In genomic region chr10:88477343-88478085, GRCh38 we compare ENCODE assay signal across 30 cellular contexts.
DNase-seq lines count a peak whose midpoint lies in the region; ATAC-seq, FAIRE-seq and TF ChIP-seq lines count a peak whose summit lies in the region.
"Had no signal": no experiment of that assay in that cellular context is flagged by ENCODE, and none has a peak within 500 bp of the region (broad histone marks: within the 10 kb centered on the region; RNA-seq: fewer than 3 reads in every experiment).

No MANE protein-coding gene starts in this region.

- in situ Hi-C loops in HepG2 (cut with HindIII; ENCODE audit: extremely low pct_ligation_motif_present, low pct_unique_long_range_greater_than_20kb), result no loop called here

- H3K4me2 ChIP-seq in HepG2 (ENCODE audit: low read depth, low read length), result no peak overlapping the region
- H3K4me2 ChIP-seq: SK-N-SH had no signal

- H3K9me3 ChIP-seq in HepG2 (ENCODE audit: low read length), result no peaks in the 10 kb centered on the region
- no peaks in the 10 kb centered on the region for H3K9me3 ChIP-seq in right lobe of liver
- H3K9me3 ChIP-seq in pancreas, result no peaks in the 10 kb centered on the region
- H3K9me3 ChIP-seq: BE2C, gastroesophageal sphincter, neutrophil, prostate gland, SK-N-SH, testis had no signal

- ATAC-seq in HepG2, result no peak
- no peak for ATAC-seq in right lobe of liver
- no peak for ATAC-seq in pancreas
- ATAC-seq: activated CD4-positive, alpha-beta T cell treated with anti-CD3 and anti-CD28 coated beads for 36 hours; activated CD8-positive, alpha-beta T cell treated with anti-CD3 and anti-CD28 coated beads, Interleukin-2, amount 10 ng/mL, durations not matched to agents 7 days and 5 days; gastroesophageal sphincter; stimulated activated naive CD8-positive, alpha-beta T cell treated with anti-CD3 and anti-CD28 coated beads, Interleukin-15, Interleukin-2, amounts not matched to agents 100 U/mL and 50 U/mL, for 24 hours had no signal

- no peak overlapping the region for H2AFZ ChIP-seq in HepG2 (ENCODE audit: low read length)

- BruUV-seq in HepG2 (replicated peaks; lab: Mats Ljungman, UMichigan), result no TSS peak

- no peak for TF ChIP-seq RAD21 in HepG2 (CRISPR knock-in tag; IDR thresholded peaks at IDR 0.05)

- H3K4me1 ChIP-seq in HepG2 (ENCODE audit: insufficient read depth, low read length), result no peaks in the 10 kb centered on the region
- H3K4me1 ChIP-seq in right lobe of liver, result peaks cover 0 to 15% (median 6%) of the 10 kb centered on the region in 4 donors
- peaks cover 0 to 14% (median 9%) of the 10 kb centered on the region in 3 donors for H3K4me1 ChIP-seq in pancreas
- H3K4me1 ChIP-seq: prostate gland, testis had no signal

- TF ChIP-seq POLR2A in HepG2 (IDR thresholded peaks at IDR 0.05; ENCODE audit: insufficient read depth in 1 of 2, low read depth in 2 of 2, low read length in 2 of 2) (no peak), right lobe of liver (IDR thresholded peaks at IDR 0.05) (no peak)

- no peak overlapping the region for H3K9ac ChIP-seq in HepG2 (ENCODE audit: insufficient read depth, low read depth, low read length)
- H3K9ac ChIP-seq: SK-N-SH had no signal

- H3K36me3 ChIP-seq in HepG2 (replicated peaks in 1 of 2; ENCODE audit: control insufficient read depth in 1 of 2, insufficient read depth in 2 of 2, low read length in 2 of 2), result no peaks in the 10 kb centered on the region
- no peaks in the 10 kb centered on the region for H3K36me3 ChIP-seq in right lobe of liver
- no peaks in the 10 kb centered on the region for H3K36me3 ChIP-seq in pancreas
- H3K36me3 ChIP-seq: BE2C, gastroesophageal sphincter, neutrophil, prostate gland had no signal

- TF ChIP-seq EP300 in HepG2 (IDR thresholded peaks at IDR 0.05; ENCODE audit: low read depth in 2 of 2, low read length in 2 of 2), result no peak
- no peak for TF ChIP-seq EP300 in HepG2 (CRISPR knock-in tag; IDR thresholded peaks at IDR 0.05; ENCODE audit: borderline replicate concordance)

- FAIRE-seq in HepG2 (lab: Jason Lieb, UNC), result no peak
- no peak for FAIRE-seq in pancreas (lab: Jason Lieb, UNC)
- FAIRE-seq: endothelial cell of umbilical vein, G401.6 had no signal

- no peaks in the 10 kb centered on the region for H3K79me2 ChIP-seq in HepG2 (ENCODE audit: insufficient read depth, low read length)

- no peaks in the 10 kb centered on the region for H4K20me1 ChIP-seq in HepG2 (ENCODE audit: insufficient read depth, low read length)

- TF ChIP-seq CTCF in HepG2 (CRISPR knock-in tag; IDR thresholded peaks at IDR 0.05), result no peak
- no peak for TF ChIP-seq CTCF in right lobe of liver (IDR thresholded peaks at IDR 0.05)
- no peak for TF ChIP-seq CTCF in pancreas (IDR thresholded peaks at IDR 0.05)

- no peaks in the 10 kb centered on the region for H3K27me3 ChIP-seq in HepG2 (ENCODE audit: control insufficient read depth in 1 of 2, insufficient read depth in 2 of 2, low read length in 2 of 2)
- no peaks in the 10 kb centered on the region for H3K27me3 ChIP-seq in right lobe of liver
- H3K27me3 ChIP-seq in pancreas, result no peaks in the 10 kb centered on the region
- H3K27me3 ChIP-seq: BE2C, gastroesophageal sphincter, neutrophil, testis had no signal

- H3K27ac ChIP-seq in HepG2 (ENCODE audit: extremely low read length, insufficient read depth, low read length), result no peak overlapping the region
- no peak overlapping the region for H3K27ac ChIP-seq in right lobe of liver
- H3K27ac ChIP-seq in pancreas, result no peak overlapping the region
- H3K27ac ChIP-seq: gastroesophageal sphincter, neutrophil, prostate gland, RWPE1, skin epidermis, testis had no signal

- H3K4me3 ChIP-seq in HepG2 (replicated peaks in 1 of 3; ENCODE audit: insufficient read depth in 1 of 3, low read depth in 2 of 3, low read length in 3 of 3) (no peak overlapping the region), right lobe of liver (no peak overlapping the region), pancreas (no peak overlapping the region)
- H3K4me3 ChIP-seq: gastroesophageal sphincter, prostate gland, skin epidermis, testis had no signal

- DNase-seq in HepG2 (ENCODE audit: low spot score), result no peak
- no peak for DNase-seq in right lobe of liver
- DNase-seq in dedifferentiated amniotic fluid mesenchymal stem cell (ENCODE audit: extremely low spot score), result peak; percentile 35
- peak; percentile 58 for DNase-seq in iris pigment epithelial cell (ENCODE audit: low read depth)
- no peak for DNase-seq in SKM-1 (lab: John Stamatoyannopoulos, UW; ENCODE audit: unreplicated experiment)
- DNase-seq in NCI-H526 treated with DMSO at 0.1 percent for 48 hours (lab: John Stamatoyannopoulos, UW), result no peak
- DNase-seq in pancreas, result no peak
- DNase-seq: ACHN; activated CD4-positive, alpha-beta T cell treated with anti-CD3 and anti-CD28 coated beads for 36 hours; activated CD8-positive, alpha-beta T cell treated with anti-CD3 and anti-CD28 coated beads, Interleukin-2, amount 10 ng/mL, durations not matched to agents 7 days and 5 days; activated effector memory CD4-positive, alpha-beta T cell treated with anti-CD3 and anti-CD28 coated beads, Interleukin-2, amount 50 U/mL, for 16 hours; activated T-cell treated with anti-CD3 and anti-CD28 coated beads for 4 hours; BE2C; CD8-positive, alpha-beta memory T cell; cerebellar nuclear complex; H7; hippocampal formation; mesendoderm; NCI-H1092 treated with DMSO at 0.1 percent for 48 hours; NCI-H187; SK-N-SH; stimulated activated naive CD8-positive, alpha-beta T cell treated with anti-CD3 and anti-CD28 coated beads, Interleukin-15, Interleukin-2, amounts not matched to agents 100 U/mL and 50 U/mL, for 24 hours; testis had no signal

- POLR2A ChIA-PET in HepG2 (lab: Yijun Ruan, JAX), result no interaction called here

- CTCF ChIA-PET in HepG2 (lab: Yijun Ruan, JAX; ENCODE audit: low intra/inter-chr PET ratio, low total read pairs), result no interaction called here

- intact Hi-C loops in HepG2 (cut with micrococcal nuclease; ENCODE audit: unreplicated experiment) (no loop called here), right lobe of liver (cut with DNase I) (loop anchor here in 1 of 2 donors (10.0 kb wide), 1 partner anchor 77 kb away; no protein-coding TSS in a partner anchor), pancreas (cut with DNase I) (no loop called here)

- WGBS in HepG2 (ENCODE audit: low lambda C conversion rate), result 13% methylated on average over 4 of the region's 4 CpGs
- 94% methylated on average over 4 of the region's 4 CpGs for WGBS in right lobe of liver (ENCODE audit: insufficient coverage, low coverage, low lambda C conversion rate, missing lambda C conversion rate)
- 92 to 95% methylated on average over 4 of the region's 4 CpGs for WGBS in pancreas, 2 donors

TF ChIP-seq in HepG2, 621 proteins besides CTCF, POLR2A, EP300 and RAD21:
- TF ChIP-seq, protein P1, sequence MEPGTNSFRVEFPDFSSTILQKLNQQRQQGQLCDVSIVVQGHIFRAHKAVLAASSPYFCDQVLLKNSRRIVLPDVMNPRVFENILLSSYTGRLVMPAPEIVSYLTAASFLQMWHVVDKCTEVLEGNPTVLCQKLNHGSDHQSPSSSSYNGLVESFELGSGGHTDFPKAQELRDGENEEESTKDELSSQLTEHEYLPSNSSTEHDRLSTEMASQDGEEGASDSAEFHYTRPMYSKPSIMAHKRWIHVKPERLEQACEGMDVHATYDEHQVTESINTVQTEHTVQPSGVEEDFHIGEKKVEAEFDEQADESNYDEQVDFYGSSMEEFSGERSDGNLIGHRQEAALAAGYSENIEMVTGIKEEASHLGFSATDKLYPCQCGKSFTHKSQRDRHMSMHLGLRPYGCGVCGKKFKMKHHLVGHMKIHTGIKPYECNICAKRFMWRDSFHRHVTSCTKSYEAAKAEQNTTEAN (CRISPR knock-in tag; conservative IDR thresholded peaks at IDR 0.05), result no peak
- TF ChIP-seq CREB1 (IDR thresholded peaks at IDR 0.05), result peak; percentile 83
- TF ChIP-seq CREB1 (CRISPR knock-in tag; IDR thresholded peaks at IDR 0.05), result no peak
- TF ChIP-seq ZNF232 (CRISPR knock-in tag; IDR thresholded peaks at IDR 0.05; ENCODE audit: borderline replicate concordance), result no peak
- no peak for TF ChIP-seq SALL2 (CRISPR knock-in tag; IDR thresholded peaks at IDR 0.05)
- TF ChIP-seq, protein P2, sequence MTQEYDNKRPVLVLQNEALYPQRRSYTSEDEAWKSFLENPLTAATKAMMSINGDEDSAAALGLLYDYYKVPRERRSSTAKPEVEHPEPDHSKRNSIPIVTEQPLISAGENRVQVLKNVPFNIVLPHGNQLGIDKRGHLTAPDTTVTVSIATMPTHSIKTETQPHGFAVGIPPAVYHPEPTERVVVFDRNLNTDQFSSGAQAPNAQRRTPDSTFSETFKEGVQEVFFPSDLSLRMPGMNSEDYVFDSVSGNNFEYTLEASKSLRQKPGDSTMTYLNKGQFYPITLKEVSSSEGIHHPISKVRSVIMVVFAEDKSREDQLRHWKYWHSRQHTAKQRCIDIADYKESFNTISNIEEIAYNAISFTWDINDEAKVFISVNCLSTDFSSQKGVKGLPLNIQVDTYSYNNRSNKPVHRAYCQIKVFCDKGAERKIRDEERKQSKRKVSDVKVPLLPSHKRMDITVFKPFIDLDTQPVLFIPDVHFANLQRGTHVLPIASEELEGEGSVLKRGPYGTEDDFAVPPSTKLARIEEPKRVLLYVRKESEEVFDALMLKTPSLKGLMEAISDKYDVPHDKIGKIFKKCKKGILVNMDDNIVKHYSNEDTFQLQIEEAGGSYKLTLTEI (CRISPR knock-in tag; conservative IDR thresholded peaks at IDR 0.05), result no peak
- no peak for TF ChIP-seq STAT5B (CRISPR knock-in tag; IDR thresholded peaks at IDR 0.05)
- TF ChIP-seq, protein P3, sequence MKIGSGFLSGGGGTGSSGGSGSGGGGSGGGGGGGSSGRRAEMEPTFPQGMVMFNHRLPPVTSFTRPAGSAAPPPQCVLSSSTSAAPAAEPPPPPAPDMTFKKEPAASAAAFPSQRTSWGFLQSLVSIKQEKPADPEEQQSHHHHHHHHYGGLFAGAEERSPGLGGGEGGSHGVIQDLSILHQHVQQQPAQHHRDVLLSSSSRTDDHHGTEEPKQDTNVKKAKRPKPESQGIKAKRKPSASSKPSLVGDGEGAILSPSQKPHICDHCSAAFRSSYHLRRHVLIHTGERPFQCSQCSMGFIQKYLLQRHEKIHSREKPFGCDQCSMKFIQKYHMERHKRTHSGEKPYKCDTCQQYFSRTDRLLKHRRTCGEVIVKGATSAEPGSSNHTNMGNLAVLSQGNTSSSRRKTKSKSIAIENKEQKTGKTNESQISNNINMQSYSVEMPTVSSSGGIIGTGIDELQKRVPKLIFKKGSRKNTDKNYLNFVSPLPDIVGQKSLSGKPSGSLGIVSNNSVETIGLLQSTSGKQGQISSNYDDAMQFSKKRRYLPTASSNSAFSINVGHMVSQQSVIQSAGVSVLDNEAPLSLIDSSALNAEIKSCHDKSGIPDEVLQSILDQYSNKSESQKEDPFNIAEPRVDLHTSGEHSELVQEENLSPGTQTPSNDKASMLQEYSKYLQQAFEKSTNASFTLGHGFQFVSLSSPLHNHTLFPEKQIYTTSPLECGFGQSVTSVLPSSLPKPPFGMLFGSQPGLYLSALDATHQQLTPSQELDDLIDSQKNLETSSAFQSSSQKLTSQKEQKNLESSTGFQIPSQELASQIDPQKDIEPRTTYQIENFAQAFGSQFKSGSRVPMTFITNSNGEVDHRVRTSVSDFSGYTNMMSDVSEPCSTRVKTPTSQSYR (CRISPR knock-in tag; IDR thresholded peaks at IDR 0.05; ENCODE audit: borderline replicate concordance), result no peak
- TF ChIP-seq SMARCC2 (IDR thresholded peaks at IDR 0.05), result no peak
TF ChIP-seq in HepG2: peak in this region for 1.

Comparison
In these comparisons a context has a peak if more than half of its experiments do, and no peak if none do; other contexts are left out.
1. DNase-seq: peak in dedifferentiated amniotic fluid mesenchymal stem cell (single experiment) and iris pigment epithelial cell (single experiment); none in HepG2 (single experiment), right lobe of liver (0 of 3), SKM-1 (single experiment), NCI-H526 treated with DMSO at 0.1 percent for 48 hours (single experiment) and pancreas (0 of 6).